14 cellular contexts compared by ENCODE assay signal in genomic region chr13:23705578-23705977, GRCh38.
"Had no signal": no experiment of that assay in that cellular context is flagged by ENCODE, and none has a peak within 500 bp of the region (broad histone marks: within the 10 kb centered on the region; RNA-seq: fewer than 3 reads in every experiment).

No MANE protein-coding gene starts in this region.

- H3K4me3 ChIP-seq: esophagus muscularis mucosa, hepatocyte, right atrium auricular region, upper lobe of right lung had no signal

- H3K27ac Mint-ChIP-seq: T-helper 2 cell treated with Interferon-gamma antibody and Interleukin-4, amounts not matched to agents 5 μg/mL and 100 μg/mL, for 36 hours had no signal

- H3K27ac ChIP-seq: esophagus muscularis mucosa, hepatocyte, neutrophil, right atrium auricular region, upper lobe of right lung had no signal

- H3K9me3 Mint-ChIP-seq: activated naive CD4-positive, alpha-beta T cell treated with anti-CD3 and anti-CD28 coated beads, Interleukin-2, amount 50 U/mL, for 72 hours; T-helper 2 cell treated with Interferon-gamma antibody and Interleukin-4, amounts not matched to agents 5 μg/mL and 100 μg/mL, for 36 hours had no signal

- DNase-seq: activated effector memory CD4-positive, alpha-beta T cell treated with anti-CD3 and anti-CD28 coated beads, Interleukin-2, amount 50 U/mL, for 16 hours; activated T-cell treated with anti-CD3 and anti-CD28 coated beads, Interleukin-2, amount 50 U/mL, for 1 hour; kidney; left ventricle myocardium superior; mesenchymal stem cell; stimulated activated CD4-positive, alpha-beta T cell treated with anti-CD3 and anti-CD28 coated beads, Interleukin-2, amount 100 ng/mL, for 24 hours; stimulated activated naive CD4-positive, alpha-beta T cell treated with Interleukin-2 at 50 U/mL for 16 hours; upper lobe of right lung had no signal

- ATAC-seq: activated naive CD4-positive, alpha-beta T cell treated with anti-CD3 and anti-CD28 coated beads, Interleukin-2, amount 50 U/mL, for 72 hours; left ventricle myocardium superior; upper lobe of right lung had no signal

- H3K36me3 ChIP-seq: esophagus muscularis mucosa, neutrophil, right atrium auricular region, upper lobe of right lung had no signal

- H3K36me3 Mint-ChIP-seq: activated naive CD4-positive, alpha-beta T cell treated with anti-CD3 and anti-CD28 coated beads, Interleukin-2, amount 50 U/mL, for 72 hours had no signal

- H3K9me3 ChIP-seq: esophagus muscularis mucosa, neutrophil, right atrium auricular region, upper lobe of right lung had no signal

- H3K4me3 Mint-ChIP-seq: T-helper 2 cell treated with Interferon-gamma antibody and Interleukin-4, amounts not matched to agents 5 μg/mL and 100 μg/mL, for 36 hours had no signal
